In genomic region chr6:166335378-166336366, GRCh38 we compare ENCODE assay signal across 16 cellular contexts. TPM values are rescaled to one million over a fixed set of nuclear protein-coding genes. Genes with fewer than 3 reads are reported as not detected.
A peak's percentile ranks its signal among the peaks of the same experiment; 100 is the strongest.
DNase-seq lines count a peak whose midpoint lies in the region; ATAC-seq and TF ChIP-seq lines count a peak whose summit lies in the region.
"Had no signal": no experiment of that assay in that cellular context is flagged by ENCODE, and none has a peak within 500 bp of the region (broad histone marks: within the 10 kb centered on the region; RNA-seq: fewer than 3 reads in every experiment).

No MANE protein-coding gene starts in this region.

- H3K36me3 Mint-ChIP-seq in mesothelial cell of epicardium = peaks cover 11% of the 10 kb centered on the region

- no peak for TF ChIP-seq POLR2A in tibial nerve (IDR thresholded peaks at IDR 0.05)

- peak; percentile 84 for DNase-seq in GM12865 (ENCODE audit: low read depth)
- no peak for DNase-seq in tibial nerve (ENCODE audit: low spot score in 2 of 2)
- no peak for DNase-seq in 8988T
- no peak for DNase-seq in mesothelial cell of epicardium (ENCODE audit: low spot score in 2 of 2, unreplicated experiment in 2 of 2)
- DNase-seq in dermis blood vessel endothelial cell = no peak
- DNase-seq: activated CD4-positive, alpha-beta T cell treated with anti-CD3 and anti-CD28 coated beads, Interleukin-2, amount 50 U/mL, for 4 hours; hypothalamus; SW 1271 had no signal

- WGBS in tibial nerve, 2 donors = 85 to 87% methylated on average over 11 of the region's 11 CpGs

- H3K4me3 ChIP-seq in GM12865 (ENCODE audit: low read depth, low read length) (peak overlapping the region; percentile 7), tibial nerve (no peak overlapping the region)
- H3K4me3 ChIP-seq: cardiac muscle cell had no signal

- peaks cover 2% of the 10 kb centered on the region for H3K4me1 Mint-ChIP-seq in mesothelial cell of epicardium

- H3K27ac ChIP-seq in tibial nerve = no peak overlapping the region
- H3K27ac ChIP-seq: C4-2B, cardiac muscle cell, parathyroid adenoma had no signal

- H3K27ac Mint-ChIP-seq in mesothelial cell of epicardium = no peak overlapping the region

- peaks cover 0 to 68% (median 17%) of the 10 kb centered on the region in 4 donors for H3K4me1 ChIP-seq in tibial nerve

- no peaks in the 10 kb centered on the region for H3K9me3 Mint-ChIP-seq in mesothelial cell of epicardium

- peaks cover 0 to 46% (median 0%) of the 10 kb centered on the region in 3 donors for H3K36me3 ChIP-seq in tibial nerve

- no peak for TF ChIP-seq EP300 in tibial nerve (IDR thresholded peaks at IDR 0.05)

- TF ChIP-seq CTCF in GM12865 (IDR thresholded peaks at IDR 0.05; ENCODE audit: insufficient read depth, low read depth, low read length, missing control alignments) = no peak
- TF ChIP-seq CTCF in tibial nerve (IDR thresholded peaks at IDR 0.05) = no peak
- TF ChIP-seq CTCF in mesothelial cell of epicardium (IDR thresholded peaks at IDR 0.05; ENCODE audit: unreplicated experiment) = no peak

- ATAC-seq in GM19023 (IDR thresholded peaks at IDR 0.05; ENCODE audit: unreplicated experiment) = peak; percentile 42
- ATAC-seq in HG02763 (IDR thresholded peaks at IDR 0.05; ENCODE audit: unreplicated experiment) = peak; percentile 39
- ATAC-seq in HG03571 (IDR thresholded peaks at IDR 0.05; ENCODE audit: unreplicated experiment) = peak; percentile 51

- no peak overlapping the region for H3K4me3 Mint-ChIP-seq in mesothelial cell of epicardium

- H3K27me3 ChIP-seq in tibial nerve = no peaks in the 10 kb centered on the region
- H3K27me3 ChIP-seq: cardiac muscle cell had no signal

- no peaks in the 10 kb centered on the region for H3K9me3 ChIP-seq in tibial nerve

- H3K27me3 Mint-ChIP-seq in mesothelial cell of epicardium (ENCODE audit: low read depth) = no peaks in the 10 kb centered on the region

RNA-seq across cellular contexts. Expression of gene SFT2D1, which starts 6.7 kb away (rescaled TPM):
- total RNA-seq in tibial nerve (10 to 100 TPM; 41.1 to 59.4 (median 54.8) TPM), mesothelial cell of epicardium (26.0 to 26.8 TPM (median 26.6 TPM) in 3 replicates), dermis blood vessel endothelial cell (18.1 and 31.8 TPM in 2 replicates)

RNA-seq across cellular contexts. Expression of gene PRR18, which starts 27.5 kb away (rescaled TPM):
- under 1 TPM in 3 of 4 donors, not detected in 1; 0.21 to 0.60 (median 0.44) TPM for total RNA-seq in tibial nerve
- 0.20 to 0.38 TPM (median 0.31 TPM) in 3 replicates for total RNA-seq in mesothelial cell of epicardium
- not detected in 2 replicates for total RNA-seq in dermis blood vessel endothelial cell
- total RNA-seq: LHCN-M2, lower leg skin had no signal

RNA-seq across cellular contexts. Expression of gene MPC1, which starts 47.1 kb away (rescaled TPM):
- total RNA-seq in tibial nerve = 10 to 100 TPM; 29.8 to 70.1 (median 53.7) TPM
- 12.4 to 14.3 TPM (median 12.7 TPM) in 3 replicates for total RNA-seq in mesothelial cell of epicardium
- 15.1 and 19.0 TPM in 2 replicates for total RNA-seq in dermis blood vessel endothelial cell
